1 cellular context compared by ENCODE assay signal in genomic region chr11:63768232-63769043, GRCh38.
TF ChIP-seq lines count a peak whose summit lies in the region.

Gene ZFTA (minus strand): TSS chr11:63768775. CDS start chr11:63768622, 153 bp downstream.

TF ChIP-seq in SK-N-SH treated with all-trans-retinoic acid at 6 μM for 48 hours, 23 proteins besides CTCF, POLR2A, EP300 and RAD21 (continued from another document):
- TF ChIP-seq PATZ1 (CRISPR knock-in tag; IDR thresholded peaks at IDR 0.05; ENCODE audit: borderline replicate concordance) = no peak
- TF ChIP-seq ZFP3 (CRISPR knock-in tag; IDR thresholded peaks at IDR 0.05) = no peak
- no peak for TF ChIP-seq TOX (CRISPR knock-in tag; IDR thresholded peaks at IDR 0.05; ENCODE audit: borderline replicate concordance)
TF ChIP-seq in SK-N-SH treated with all-trans-retinoic acid at 6 μM for 48 hours: peak in this region for 0.
